ENCODE assay signal across 17 cellular contexts in the genomic region with DNA sequence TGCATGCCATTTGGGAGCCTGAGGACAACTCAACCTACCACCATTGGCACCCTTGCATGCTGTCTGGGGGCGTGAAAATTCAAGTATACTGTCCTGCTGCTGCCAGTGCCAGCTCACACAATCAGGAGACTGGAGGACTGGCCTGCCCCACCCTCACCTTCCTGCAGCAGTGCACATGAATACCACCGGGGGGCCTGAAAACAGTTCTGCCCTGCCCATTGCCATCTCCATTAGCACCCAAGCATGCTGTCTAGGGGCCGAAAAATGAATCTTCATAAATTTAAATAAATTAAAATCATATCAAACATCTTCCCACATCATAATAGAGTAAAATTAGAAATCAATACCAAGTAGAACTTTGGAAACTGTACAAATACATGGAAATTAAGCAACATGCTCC.
DNase-seq lines count a peak whose midpoint lies in the region; FAIRE-seq and TF ChIP-seq lines count a peak whose summit lies in the region.
"Had no signal": no experiment of that assay in that cellular context is flagged by ENCODE, and none has a peak within 500 bp of the region (broad histone marks: within the 10 kb centered on the region; RNA-seq: fewer than 3 reads in every experiment).

No MANE protein-coding gene starts in this region.

- no peak overlapping the region for H3K27ac Mint-ChIP-seq in T-helper 2 cell treated with Interferon-gamma antibody and Interleukin-4, amounts not matched to agents 5 μg/mL and 100 μg/mL, for 36 hours
- H3K27ac Mint-ChIP-seq: effector memory CD8-positive, alpha-beta T cell had no signal

- no peaks in the 10 kb centered on the region for H4K20me1 ChIP-seq in osteoblast (ENCODE audit: insufficient read depth, low read length)
- H4K20me1 ChIP-seq: BLaER1 had no signal

- H3K4me1 ChIP-seq in A673 (ENCODE audit: insufficient read depth, low read length, poor library complexity, severe bottlenecking) (no peaks in the 10 kb centered on the region), NT2/D1 (ENCODE audit: insufficient read depth, insufficient read length) (no peaks in the 10 kb centered on the region), osteoblast (ENCODE audit: insufficient read depth, low read length) (no peaks in the 10 kb centered on the region)
- H3K4me1 ChIP-seq: adrenal gland, BLaER1 had no signal

- BruUV-seq in A673 (replicated peaks; lab: Mats Ljungman, UMichigan): no TSS peak

- FAIRE-seq in RCC 7860 (lab: Jason Lieb, UNC): no peak

- no peak overlapping the region for H3K4me2 ChIP-seq in osteoblast (ENCODE audit: insufficient read depth, low read length)
- H3K4me2 ChIP-seq: BLaER1 had no signal

- DNase-seq in A673 (ENCODE audit: low spot score): peak; percentile 0
- DNase-seq in NT2/D1 (ENCODE audit: low read depth, low spot score): peak; percentile 22
- DNase-seq in epithelial cell of proximal tubule (ENCODE audit: low read depth): no peak
- no peak for DNase-seq in T-helper 2 cell treated with Interferon-gamma antibody and Interleukin-4, amounts not matched to agents 5 μg/mL and 100 μg/mL, for 36 hours (ENCODE audit: low spot score)
- no peak for DNase-seq in RCC 7860 (ENCODE audit: low spot score)
- no peak for DNase-seq in osteoblast (ENCODE audit: insufficient read length, low spot score, missing footprints)
- DNase-seq: adrenal gland; cerebellar nuclear complex; DMS79; effector memory CD8-positive, alpha-beta T cell; left ventricle myocardium superior; NCI-H1105; ovary; stimulated activated CD4-positive, alpha-beta T cell treated with anti-CD3 and anti-CD28 coated beads, Interleukin-4, amount 100 ng/mL, for 24 hours had no signal

- no peak overlapping the region for H3K9ac ChIP-seq in NT2/D1 (ENCODE audit: insufficient read length, low read depth)
- H3K9ac ChIP-seq: BLaER1 had no signal

- no peaks in the 10 kb centered on the region for H3K36me3 Mint-ChIP-seq in T-helper 2 cell treated with Interferon-gamma antibody and Interleukin-4, amounts not matched to agents 5 μg/mL and 100 μg/mL, for 36 hours (ENCODE audit: low read depth)

- H3K27me3 Mint-ChIP-seq in T-helper 2 cell treated with Interferon-gamma antibody and Interleukin-4, amounts not matched to agents 5 μg/mL and 100 μg/mL, for 36 hours (ENCODE audit: low read depth): no peaks in the 10 kb centered on the region
- H3K27me3 Mint-ChIP-seq: effector memory CD8-positive, alpha-beta T cell had no signal

- intact Hi-C loops in A673 (cut with micrococcal nuclease; ENCODE audit: unreplicated experiment): no loop called here

- H3K79me2 ChIP-seq in osteoblast (ENCODE audit: insufficient read depth, low read length): no peaks in the 10 kb centered on the region

- H3K27me3 ChIP-seq in A673 (replicated peaks; ENCODE audit: insufficient read depth, low read depth, low read length, poor library complexity): no peaks in the 10 kb centered on the region
- no peaks in the 10 kb centered on the region for H3K27me3 ChIP-seq in NT2/D1 (ENCODE audit: insufficient read depth, insufficient read length)
- no peaks in the 10 kb centered on the region for H3K27me3 ChIP-seq in osteoblast (ENCODE audit: insufficient read depth, low read length)
- H3K27me3 ChIP-seq: adrenal gland, BLaER1, ovary had no signal

- H3K36me3 ChIP-seq in A673 (ENCODE audit: insufficient read depth, low read length, poor library complexity, severe bottlenecking) (no peaks in the 10 kb centered on the region), NT2/D1 (ENCODE audit: insufficient read depth, insufficient read length, low read length) (no peaks in the 10 kb centered on the region), osteoblast (ENCODE audit: insufficient read depth, low read length) (no peaks in the 10 kb centered on the region)
- H3K36me3 ChIP-seq: adrenal gland, BLaER1, ovary, thoracic aorta had no signal

- POLR2A ChIA-PET in A673 (lab: Charles Lee; ENCODE audit: low non-redundant PET): no interaction called here

- CTCF ChIA-PET in A673 (lab: Charles Lee): no interaction called here

- H3K27ac ChIP-seq in A673 (ENCODE audit: low read depth, low read length, poor library complexity, severe bottlenecking) (no peak overlapping the region), osteoblast (ENCODE audit: low read depth, low read length) (no peak overlapping the region)
- H3K27ac ChIP-seq: adrenal gland, BLaER1, ovary, thoracic aorta had no signal

- peaks cover 6% of the 10 kb centered on the region for H3K9me3 ChIP-seq in A673 (ENCODE audit: low read depth, low read length, poor library complexity, severe bottlenecking)
- H3K9me3 ChIP-seq in NT2/D1 (ENCODE audit: insufficient read depth, low read length): no peaks in the 10 kb centered on the region
- H3K9me3 ChIP-seq in osteoblast (ENCODE audit: low read depth, low read length): peaks cover 8% of the 10 kb centered on the region
- H3K9me3 ChIP-seq: adrenal gland, BLaER1, ovary, thoracic aorta had no signal

- peaks cover 49% of the 10 kb centered on the region for H3K9me3 Mint-ChIP-seq in T-helper 2 cell treated with Interferon-gamma antibody and Interleukin-4, amounts not matched to agents 5 μg/mL and 100 μg/mL, for 36 hours

- H3K4me3 ChIP-seq in A673 (ENCODE audit: low read depth, low read length, poor library complexity, severe bottlenecking) (no peak overlapping the region), NT2/D1 (ENCODE audit: insufficient read length, low read depth) (no peak overlapping the region), epithelial cell of proximal tubule (ENCODE audit: low read depth, low read length) (no peak overlapping the region), osteoblast (ENCODE audit: insufficient read depth, low read length) (no peak overlapping the region)
- H3K4me3 ChIP-seq: adrenal gland, BLaER1, ovary, thoracic aorta had no signal

- H2AFZ ChIP-seq in osteoblast (ENCODE audit: low read length): no peak overlapping the region

- no peak for TF ChIP-seq CTCF in A673 (conservative IDR thresholded peaks at IDR 0.05; ENCODE audit: low read depth, low read length)
- peak; percentile 6 for TF ChIP-seq CTCF in GM12873 (IDR thresholded peaks at IDR 0.05; ENCODE audit: insufficient read depth, low read depth, low read length, missing control alignments)
- TF ChIP-seq CTCF in epithelial cell of proximal tubule (conservative IDR thresholded peaks at IDR 0.05; ENCODE audit: low read depth, low read length): peak; percentile 8
- no peak for TF ChIP-seq CTCF in osteoblast (IDR thresholded peaks at IDR 0.05; ENCODE audit: extremely low read depth, low read depth, low read length)

- H3K4me1 Mint-ChIP-seq in T-helper 2 cell treated with Interferon-gamma antibody and Interleukin-4, amounts not matched to agents 5 μg/mL and 100 μg/mL, for 36 hours (ENCODE audit: low read depth): no peaks in the 10 kb centered on the region

- no peak overlapping the region for H3K4me3 Mint-ChIP-seq in T-helper 2 cell treated with Interferon-gamma antibody and Interleukin-4, amounts not matched to agents 5 μg/mL and 100 μg/mL, for 36 hours
- H3K4me3 Mint-ChIP-seq: effector memory CD8-positive, alpha-beta T cell had no signal

Comparison
In these comparisons a context has a peak if more than half of its experiments do, and no peak if none do; other contexts are left out.
1. DNase-seq: peak in A673 (single experiment) and NT2/D1 (single experiment); none in epithelial cell of proximal tubule (single experiment), T-helper 2 cell treated with Interferon-gamma antibody and Interleukin-4, amounts not matched to agents 5 μg/mL and 100 μg/mL, for 36 hours (single experiment), RCC 7860 (single experiment) and osteoblast (single experiment).
2. CTCF ChIP-seq: peak in GM12873 (single experiment) and epithelial cell of proximal tubule (single experiment); none in A673 (single experiment) and osteoblast (single experiment).